In genomic region chr22:25360411-25360810, GRCh38 we compare ENCODE assay signal across 20 cellular contexts.
DNase-seq lines count a peak whose midpoint lies in the region; ATAC-seq and TF ChIP-seq lines count a peak whose summit lies in the region.
"Had no signal": no experiment of that assay in that cellular context is flagged by ENCODE, and none has a peak within 500 bp of the region (broad histone marks: within the 10 kb centered on the region; RNA-seq: fewer than 3 reads in every experiment).

No MANE protein-coding gene starts in this region.

- DNase-seq in activated naive CD8-positive, alpha-beta T cell treated with anti-CD3 and anti-CD28 coated beads, Interleukin-2, amount 10 ng/mL, durations not matched to agents 7 days and 5 days, result peak; percentile 5
- DNase-seq in activated naive CD8-positive, alpha-beta T cell treated with anti-CD3 and anti-CD28 coated beads for 36 hours, result no peak
- DNase-seq in glutamatergic neuron, result peak; percentile 4
- DNase-seq in osteoblast (ENCODE audit: insufficient read length, low spot score, missing footprints), result peak; percentile 58
- peak; percentile 24 to 44 for DNase-seq in aorta
- DNase-seq in NCI-H2171 treated with DMSO at 0.1 percent for 48 hours (lab: John Stamatoyannopoulos, UW), result no peak
- DNase-seq: AML-193; Caco-2; CD8-positive, alpha-beta T cell; H9; NCI-H1105 treated with DMSO at 0.1 percent for 48 hours; NCI-H2029; NCI-H526 treated with DMSO at 0.1 percent for 48 hours; SHP77 treated with DMSO at 0.1 percent for 48 hours had no signal

- no peaks in the 10 kb centered on the region for H3K27me3 Mint-ChIP-seq in activated naive CD8-positive, alpha-beta T cell treated with anti-CD3 and anti-CD28 coated beads, Interleukin-2, amount 10 ng/mL, durations not matched to agents 7 days and 5 days
- no peaks in the 10 kb centered on the region for H3K27me3 Mint-ChIP-seq in activated naive CD8-positive, alpha-beta T cell treated with anti-CD3 and anti-CD28 coated beads for 36 hours
- peaks cover 8% of the 10 kb centered on the region for H3K27me3 Mint-ChIP-seq in glutamatergic neuron (ENCODE audit: unreplicated experiment)

- H3K27me3 ChIP-seq in osteoblast (ENCODE audit: insufficient read depth, low read length) (no peaks in the 10 kb centered on the region), aorta (ENCODE audit: control insufficient read depth in 1 of 2, insufficient read depth in 2 of 2, low read length in 1 of 2) (no peaks in the 10 kb centered on the region)

- H3K4me1 Mint-ChIP-seq in activated naive CD8-positive, alpha-beta T cell treated with anti-CD3 and anti-CD28 coated beads, Interleukin-2, amount 10 ng/mL, durations not matched to agents 7 days and 5 days, result no peaks in the 10 kb centered on the region
- peaks cover 2% of the 10 kb centered on the region for H3K4me1 Mint-ChIP-seq in activated naive CD8-positive, alpha-beta T cell treated with anti-CD3 and anti-CD28 coated beads for 36 hours
- peaks cover 3% of the 10 kb centered on the region for H3K4me1 Mint-ChIP-seq in glutamatergic neuron (ENCODE audit: low read depth, unreplicated experiment)
- H3K4me1 Mint-ChIP-seq: H9 had no signal

- peaks cover 22% of the 10 kb centered on the region for H4K20me1 ChIP-seq in osteoblast (ENCODE audit: insufficient read depth, low read length)

- peaks cover 3% of the 10 kb centered on the region for H3K36me3 ChIP-seq in osteoblast (ENCODE audit: insufficient read depth, low read length)
- no peaks in the 10 kb centered on the region for H3K36me3 ChIP-seq in aorta (ENCODE audit: control insufficient read depth in 1 of 2, insufficient read depth in 2 of 2, low read length in 1 of 2)

- TF ChIP-seq CTCF in glutamatergic neuron (IDR thresholded peaks at IDR 0.05; ENCODE audit: partially characterized antibody, unreplicated experiment), result no peak
- no peak for TF ChIP-seq CTCF in osteoblast (IDR thresholded peaks at IDR 0.05; ENCODE audit: extremely low read depth, low read depth, low read length)

- H3K9me3 Mint-ChIP-seq in activated naive CD8-positive, alpha-beta T cell treated with anti-CD3 and anti-CD28 coated beads, Interleukin-2, amount 10 ng/mL, durations not matched to agents 7 days and 5 days, result no peaks in the 10 kb centered on the region
- H3K9me3 Mint-ChIP-seq in activated naive CD8-positive, alpha-beta T cell treated with anti-CD3 and anti-CD28 coated beads for 36 hours, result no peaks in the 10 kb centered on the region
- peaks cover 3% of the 10 kb centered on the region for H3K9me3 Mint-ChIP-seq in glutamatergic neuron (ENCODE audit: unreplicated experiment)
- H3K9me3 Mint-ChIP-seq: CD8-positive, alpha-beta T cell; GM23338; H9 had no signal

- no peak overlapping the region for H3K4me2 ChIP-seq in osteoblast (ENCODE audit: insufficient read depth, low read length)
- H3K4me2 ChIP-seq: A549, GM23338 had no signal

- WGBS in aorta, 2 donors, result 94 to 96% methylated on average over 12 of the region's 12 CpGs

- H3K4me1 ChIP-seq in osteoblast (ENCODE audit: insufficient read depth, low read length) (no peaks in the 10 kb centered on the region), aorta (ENCODE audit: control insufficient read depth in 1 of 2, insufficient read depth in 2 of 2, low read length in 2 of 2) (no peaks in the 10 kb centered on the region)
- H3K4me1 ChIP-seq: A549, Caco-2 had no signal

- intact Hi-C loops in aorta (cut with DNase I), result no loop called here

- peaks cover 2% of the 10 kb centered on the region for H3K79me2 ChIP-seq in osteoblast (ENCODE audit: insufficient read depth, low read length)

- no peak overlapping the region for H3K4me3 Mint-ChIP-seq in activated naive CD8-positive, alpha-beta T cell treated with anti-CD3 and anti-CD28 coated beads, Interleukin-2, amount 10 ng/mL, durations not matched to agents 7 days and 5 days
- H3K4me3 Mint-ChIP-seq in activated naive CD8-positive, alpha-beta T cell treated with anti-CD3 and anti-CD28 coated beads for 36 hours, result no peak overlapping the region
- no peak overlapping the region for H3K4me3 Mint-ChIP-seq in glutamatergic neuron (ENCODE audit: unreplicated experiment)
- H3K4me3 Mint-ChIP-seq: CD8-positive, alpha-beta T cell; GM23338; H9 had no signal

- H3K9me3 ChIP-seq in osteoblast (ENCODE audit: low read depth, low read length) (no peaks in the 10 kb centered on the region), aorta (ENCODE audit: control insufficient read depth, low read length) (no peaks in the 10 kb centered on the region)
- H3K9me3 ChIP-seq: A549, Caco-2 had no signal

- H3K4me3 ChIP-seq in osteoblast (ENCODE audit: insufficient read depth, low read length), result no peak overlapping the region
- H3K4me3 ChIP-seq in aorta (ENCODE audit: low read length in 2 of 2), result no peak overlapping the region
- H3K4me3 ChIP-seq: A549, GM23338, K562 had no signal

- no peak for ATAC-seq in activated naive CD8-positive, alpha-beta T cell treated with anti-CD3 and anti-CD28 coated beads, Interleukin-2, amount 10 ng/mL, durations not matched to agents 7 days and 5 days (ENCODE audit: low read depth)
- ATAC-seq in aorta (ENCODE audit: low FRiP score) (no peak), GM19324 (IDR thresholded peaks at IDR 0.05; ENCODE audit: low FRiP score, unreplicated experiment) (no peak)
- ATAC-seq: A549; CD8-positive, alpha-beta T cell; GM23338; K562 had no signal

- no peaks in the 10 kb centered on the region for H3K36me3 Mint-ChIP-seq in activated naive CD8-positive, alpha-beta T cell treated with anti-CD3 and anti-CD28 coated beads, Interleukin-2, amount 10 ng/mL, durations not matched to agents 7 days and 5 days
- peaks cover 4% of the 10 kb centered on the region for H3K36me3 Mint-ChIP-seq in activated naive CD8-positive, alpha-beta T cell treated with anti-CD3 and anti-CD28 coated beads for 36 hours
- H3K36me3 Mint-ChIP-seq in glutamatergic neuron (ENCODE audit: unreplicated experiment), result no peaks in the 10 kb centered on the region

- H3K27ac ChIP-seq in osteoblast (ENCODE audit: low read depth, low read length), result no peak overlapping the region
- no peak overlapping the region for H3K27ac ChIP-seq in aorta (ENCODE audit: low read depth in 1 of 2, low read length in 2 of 2)
- H3K27ac ChIP-seq: A549, C4-2B, RWPE1 had no signal

- no peak overlapping the region for H2AFZ ChIP-seq in osteoblast (ENCODE audit: low read length)
- H2AFZ ChIP-seq: GM23338 had no signal

- H3K27ac Mint-ChIP-seq in activated naive CD8-positive, alpha-beta T cell treated with anti-CD3 and anti-CD28 coated beads, Interleukin-2, amount 10 ng/mL, durations not matched to agents 7 days and 5 days, result no peak overlapping the region
- no peak overlapping the region for H3K27ac Mint-ChIP-seq in activated naive CD8-positive, alpha-beta T cell treated with anti-CD3 and anti-CD28 coated beads for 36 hours
- no peak overlapping the region for H3K27ac Mint-ChIP-seq in glutamatergic neuron (ENCODE audit: unreplicated experiment)
- H3K27ac Mint-ChIP-seq: CD8-positive, alpha-beta T cell; GM23338; H9 had no signal

- POLR2A ChIA-PET in activated naive CD8-positive, alpha-beta T cell treated with anti-CD3 and anti-CD28 coated beads, Interleukin-2, amount 10 ng/mL, durations not matched to agents 7 days and 5 days (lab: Charles Lee), result no interaction called here

Comparison
In these comparisons a context has a peak if more than half of its experiments do, and no peak if none do; other contexts are left out.
1. DNase-seq: peak in activated naive CD8-positive, alpha-beta T cell treated with anti-CD3 and anti-CD28 coated beads, Interleukin-2, amount 10 ng/mL, durations not matched to agents 7 days and 5 days (single experiment), glutamatergic neuron (single experiment), osteoblast (single experiment) and aorta (2 of 2); none in activated naive CD8-positive, alpha-beta T cell treated with anti-CD3 and anti-CD28 coated beads for 36 hours (single experiment) and NCI-H2171 treated with DMSO at 0.1 percent for 48 hours (single experiment).